ENCODE assay signal across 25 cellular contexts in genomic region chrX:122115604-122116003, GRCh38.
"Had no signal": no experiment of that assay in that cellular context is flagged by ENCODE, and none has a peak within 500 bp of the region (broad histone marks: within the 10 kb centered on the region; RNA-seq: fewer than 3 reads in every experiment).

No MANE protein-coding gene starts in this region.

- DNase-seq: activated CD4-positive, alpha-beta T cell treated with anti-CD3 and anti-CD28 coated beads for 1 hour; activated CD4-positive, alpha-beta T cell treated with anti-CD3 and anti-CD28 coated beads for 4 hours; activated CD4-positive, alpha-beta T cell treated with anti-CD3 and anti-CD28 coated beads, Interleukin-2, amount 10 ng/mL, durations not matched to agents 7 days and 5 days; activated CD4-positive, alpha-beta T cell treated with anti-CD3 and anti-CD28 coated beads, Interleukin-2, amount 50 U/mL, for 48 hours; activated CD8-positive, alpha-beta memory T cell treated with anti-CD3 and anti-CD28 coated beads for 24 hours; activated CD8-positive, alpha-beta T cell treated with anti-CD3 and anti-CD28 coated beads for 36 hours; activated effector memory CD4-positive, alpha-beta T cell treated with Interleukin-2 at 50 U/mL for 16 hours; activated gamma-delta T cell treated with Interleukin-2 at 50 U/mL for 16 hours; activated naive CD4-positive, alpha-beta T cell treated with anti-CD3 and anti-CD28 coated beads, Interleukin-2, amount 50 U/mL, for 16 hours; activated naive CD4-positive, alpha-beta T cell treated with Interleukin-2 at 50 U/mL for 16 hours; activated T-cell treated with anti-CD3 and anti-CD28 coated beads, Interleukin-2, amount 50 U/mL, for 4 hours; amniotic stem cell; aorta; body of pancreas; caudate nucleus; cortex of kidney; dermis blood vessel endothelial cell; effector CD4-positive, alpha-beta T cell; esophagus squamous epithelium; foreskin melanocyte; heart right ventricle; T-helper 2 cell had no signal

- ATAC-seq: activated CD8-positive, alpha-beta T cell treated with anti-CD3 and anti-CD28 coated beads for 36 hours; activated T-cell treated with anti-CD3 and anti-CD28 coated beads, Interleukin-2, amount 50 U/mL, for 4 hours; activated T-helper 17 cell treated with anti-CD3 and anti-CD28 coated beads, Interleukin-2, amount 50 U/mL, for 72 hours; body of pancreas; gastroesophageal sphincter; heart right ventricle; WTC11 had no signal
